ENCODE assay signal across 27 cellular contexts in genomic region chr18:61861372-61861771, GRCh38. TPM values are rescaled to one million over a fixed set of nuclear protein-coding genes. Genes with fewer than 3 reads are reported as not detected.
"Had no signal": no experiment of that assay in that cellular context is flagged by ENCODE, and none has a peak within 500 bp of the region (broad histone marks: within the 10 kb centered on the region; RNA-seq: fewer than 3 reads in every experiment).

No MANE protein-coding gene starts in this region.

- H3K4me3 Mint-ChIP-seq: activated CD4-positive, alpha-beta memory T cell treated with anti-CD3 and anti-CD28 coated beads, Interleukin-2, amount 10 ng/mL, durations not matched to agents 7 days and 5 days; activated CD4-positive, alpha-beta T cell treated with anti-CD3 and anti-CD28 coated beads for 36 hours; activated naive CD4-positive, alpha-beta T cell treated with anti-CD3 and anti-CD28 coated beads, Interleukin-2, amount 10 ng/mL, durations not matched to agents 7 days and 5 days; activated naive CD8-positive, alpha-beta T cell treated with anti-CD3 and anti-CD28 coated beads for 36 hours; activated T-helper 17 cell treated with anti-CD3 and anti-CD28 coated beads, Interleukin-2, amount 50 U/mL, for 72 hours; central memory CD8-positive, alpha-beta T cell had no signal

- H3K27ac Mint-ChIP-seq: activated CD4-positive, alpha-beta memory T cell treated with anti-CD3 and anti-CD28 coated beads, Interleukin-2, amount 10 ng/mL, durations not matched to agents 7 days and 5 days; activated CD4-positive, alpha-beta T cell treated with anti-CD3 and anti-CD28 coated beads for 36 hours; activated naive CD4-positive, alpha-beta T cell treated with anti-CD3 and anti-CD28 coated beads, Interleukin-2, amount 10 ng/mL, durations not matched to agents 7 days and 5 days; activated naive CD8-positive, alpha-beta T cell treated with anti-CD3 and anti-CD28 coated beads for 36 hours; activated T-helper 17 cell treated with anti-CD3 and anti-CD28 coated beads, Interleukin-2, amount 50 U/mL, for 72 hours had no signal

- H3K4me2 ChIP-seq: KMS-11 had no signal

- H3K36me3 Mint-ChIP-seq: activated naive CD4-positive, alpha-beta T cell treated with anti-CD3 and anti-CD28 coated beads, Interleukin-2, amount 10 ng/mL, durations not matched to agents 7 days and 5 days; activated naive CD8-positive, alpha-beta T cell treated with anti-CD3 and anti-CD28 coated beads for 36 hours had no signal

- DNase-seq: activated CD4-positive, alpha-beta memory T cell treated with anti-CD3 and anti-CD28 coated beads, Interleukin-2, amount 10 ng/mL, durations not matched to agents 7 days and 5 days; activated CD4-positive, alpha-beta T cell treated with anti-CD3 and anti-CD28 coated beads for 36 hours; activated CD4-positive, alpha-beta T cell treated with anti-CD3 and anti-CD28 coated beads, Interleukin-2, amount 50 U/mL, for 1 hour; activated gamma-delta T cell treated with Interleukin-2 at 50 U/mL for 16 hours; activated naive CD4-positive, alpha-beta T cell treated with anti-CD3 and anti-CD28 coated beads, Interleukin-2, amount 10 ng/mL, durations not matched to agents 7 days and 5 days; activated naive CD8-positive, alpha-beta T cell treated with anti-CD3 and anti-CD28 coated beads for 36 hours; activated T-cell treated with anti-CD3 and anti-CD28 coated beads for 4 hours; activated T-cell treated with anti-CD3 and anti-CD28 coated beads, Interleukin-2, amount 50 U/mL, for 48 hours; MG63; MV-4-11; NCI-H1092 treated with DMSO at 0.1 percent for 48 hours; NCI-H1417 treated with DMSO at 0.1 percent for 48 hours; NCI-H1694; NCI-H2029; NCI-H2107; NCI-H2171 treated with DMSO at 0.1 percent for 48 hours; NCI-H345; NCI-H510A; NCI-H82; T-helper 1 cell had no signal

- H3K4me3 ChIP-seq: MG63, SK-N-MC had no signal

- H3K9me3 Mint-ChIP-seq: activated CD4-positive, alpha-beta memory T cell treated with anti-CD3 and anti-CD28 coated beads, Interleukin-2, amount 10 ng/mL, durations not matched to agents 7 days and 5 days; activated naive CD4-positive, alpha-beta T cell treated with anti-CD3 and anti-CD28 coated beads, Interleukin-2, amount 10 ng/mL, durations not matched to agents 7 days and 5 days; activated naive CD8-positive, alpha-beta T cell treated with anti-CD3 and anti-CD28 coated beads for 36 hours; activated T-helper 17 cell treated with anti-CD3 and anti-CD28 coated beads, Interleukin-2, amount 50 U/mL, for 72 hours; central memory CD8-positive, alpha-beta T cell had no signal

- H3K9ac ChIP-seq: KMS-11 had no signal

- H3K27ac ChIP-seq: KMS-11, SK-N-MC, VCaP had no signal

- H3K36me3 ChIP-seq: MG63 had no signal

- H3K27me3 Mint-ChIP-seq: activated CD4-positive, alpha-beta memory T cell treated with anti-CD3 and anti-CD28 coated beads, Interleukin-2, amount 10 ng/mL, durations not matched to agents 7 days and 5 days; activated CD4-positive, alpha-beta T cell treated with anti-CD3 and anti-CD28 coated beads for 36 hours; activated naive CD8-positive, alpha-beta T cell treated with anti-CD3 and anti-CD28 coated beads for 36 hours; activated T-helper 17 cell treated with anti-CD3 and anti-CD28 coated beads, Interleukin-2, amount 50 U/mL, for 72 hours had no signal

- H3K4me1 Mint-ChIP-seq: activated CD4-positive, alpha-beta memory T cell treated with anti-CD3 and anti-CD28 coated beads, Interleukin-2, amount 10 ng/mL, durations not matched to agents 7 days and 5 days; activated CD4-positive, alpha-beta T cell treated with anti-CD3 and anti-CD28 coated beads for 36 hours; activated naive CD4-positive, alpha-beta T cell treated with anti-CD3 and anti-CD28 coated beads, Interleukin-2, amount 10 ng/mL, durations not matched to agents 7 days and 5 days; activated naive CD8-positive, alpha-beta T cell treated with anti-CD3 and anti-CD28 coated beads for 36 hours; activated T-helper 17 cell treated with anti-CD3 and anti-CD28 coated beads, Interleukin-2, amount 50 U/mL, for 72 hours; central memory CD8-positive, alpha-beta T cell had no signal

- H3K9me3 ChIP-seq: MG63 had no signal

- ATAC-seq: activated CD4-positive, alpha-beta T cell treated with anti-CD3 and anti-CD28 coated beads for 36 hours; activated T-helper 17 cell treated with anti-CD3 and anti-CD28 coated beads, Interleukin-2, amount 50 U/mL, for 72 hours; Right ventricle myocardium inferior had no signal

- H3K27me3 ChIP-seq: MG63 had no signal

RNA-seq across cellular contexts. Expression of gene RNF152, which starts 31.4 kb away (rescaled TPM):
- total RNA-seq: OCI-LY7 had no signal
